In the genomic region with DNA sequence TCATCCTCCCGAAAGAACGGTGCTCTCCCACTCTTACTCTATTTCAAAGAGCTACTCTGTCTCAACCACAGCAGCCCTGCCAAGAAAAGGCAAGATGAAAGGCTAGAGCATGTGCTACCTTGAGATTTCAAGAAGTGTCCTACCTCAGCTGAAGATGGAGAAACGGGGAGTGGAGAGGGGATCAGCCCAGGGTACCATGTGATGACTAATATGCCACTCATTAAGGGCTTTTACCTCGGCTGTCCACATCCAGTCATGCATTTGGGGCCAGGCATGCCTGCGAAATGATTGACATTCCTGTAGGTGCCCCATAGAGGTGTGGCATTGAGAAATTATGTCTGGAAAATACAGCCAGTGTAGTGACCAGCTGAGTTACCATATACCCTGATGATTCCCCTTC, we compare ENCODE assay signal across 17 cellular contexts.
DNase-seq lines count a peak whose midpoint lies in the region; ATAC-seq and TF ChIP-seq lines count a peak whose summit lies in the region.
"Had no signal": no experiment of that assay in that cellular context is flagged by ENCODE, and none has a peak within 500 bp of the region (broad histone marks: within the 10 kb centered on the region; RNA-seq: fewer than 3 reads in every experiment).

No MANE protein-coding gene starts in this region.

- intact Hi-C loops in Right ventricle myocardium superior (cut with DNase I): loop anchor here (5.0 to 10.0 kb wide), 2 partner anchors 109 to 146 kb away; no protein-coding TSS in a partner anchor

- peak; percentile 28 to 83 for ATAC-seq in upper lobe of left lung (ENCODE audit: low FRiP score in 2 of 2)
- no peak for ATAC-seq in HG02588 (IDR thresholded peaks at IDR 0.05; ENCODE audit: unreplicated experiment)
- ATAC-seq in Right ventricle myocardium superior (ENCODE audit: poor library complexity): no peak
- ATAC-seq: HCT116, K562 had no signal

- no peaks in the 10 kb centered on the region for H3K27me3 ChIP-seq in muscle layer of colon (ENCODE audit: control insufficient read depth in 1 of 2, insufficient read depth in 2 of 2, low read length in 2 of 2)
- H3K27me3 ChIP-seq in upper lobe of left lung: no peaks in the 10 kb centered on the region

- DNase-seq in DMS79 treated with DMSO at 0.1 percent for 48 hours (lab: John Stamatoyannopoulos, UW): peak; percentile 11
- no peak for DNase-seq in DMS79 (lab: John Stamatoyannopoulos, UW)
- DNase-seq in epithelial cell of esophagus (ENCODE audit: low read depth): peak; percentile 61
- peak in 1 of 2 donors; percentile 65 for DNase-seq in upper lobe of left lung
- DNase-seq in GM03348 (ENCODE audit: low spot score): no peak
- no peak for DNase-seq in Right ventricle myocardium superior
- DNase-seq: GOT3, NCI-H1105, NCI-H1694 treated with DMSO at 0.1 percent for 48 hours, NCI-H510A treated with DMSO at 0.1 percent for 48 hours, NCI-H774, OCI-M1 had no signal

- H3K9me3 ChIP-seq in muscle layer of colon (ENCODE audit: low read length): no peaks in the 10 kb centered on the region
- no peaks in the 10 kb centered on the region for H3K9me3 ChIP-seq in upper lobe of left lung

- no peak for TF ChIP-seq POLR2A in upper lobe of left lung (IDR thresholded peaks at IDR 0.05)

- H3K36me3 ChIP-seq in muscle layer of colon (ENCODE audit: insufficient read depth, low read length): peaks cover 23% of the 10 kb centered on the region
- H3K36me3 ChIP-seq in upper lobe of left lung: no peaks in the 10 kb centered on the region

- H3K4me1 ChIP-seq in muscle layer of colon (ENCODE audit: insufficient read depth, low read length): peaks cover 97% of the 10 kb centered on the region
- peaks cover 9 to 16% (median 11%) of the 10 kb centered on the region in 4 donors for H3K4me1 ChIP-seq in upper lobe of left lung

- H3K27ac ChIP-seq in muscle layer of colon (ENCODE audit: low read depth, low read length): peak overlapping the region; percentile 86
- no peak overlapping the region for H3K27ac ChIP-seq in upper lobe of left lung
- H3K27ac ChIP-seq: 22Rv1 had no signal

- peak in 1 of 4 donors; percentile 41 for TF ChIP-seq EP300 in upper lobe of left lung (IDR thresholded peaks at IDR 0.05)

- WGBS in upper lobe of left lung, 2 donors: 69 to 76% methylated on average over 5 of the region's 5 CpGs

- H3K9ac ChIP-seq in muscle layer of colon (ENCODE audit: low read length): no peak overlapping the region

- TF ChIP-seq CTCF in epithelial cell of esophagus (IDR thresholded peaks at IDR 0.05; ENCODE audit: insufficient read depth, low read depth, low read length, missing control alignments): no peak
- no peak for TF ChIP-seq CTCF in upper lobe of left lung (IDR thresholded peaks at IDR 0.05)

- H3K4me3 ChIP-seq in epithelial cell of esophagus (ENCODE audit: low read length) (no peak overlapping the region), muscle layer of colon (ENCODE audit: low read depth in 1 of 2, low read length in 2 of 2) (no peak overlapping the region), upper lobe of left lung (no peak overlapping the region)
- H3K4me3 ChIP-seq: K562 had no signal

Comparison
In these comparisons a context has a peak if more than half of its experiments do, and no peak if none do; other contexts are left out.
1. DNase-seq: peak in DMS79 treated with DMSO at 0.1 percent for 48 hours (single experiment) and epithelial cell of esophagus (single experiment); none in DMS79 (single experiment), GM03348 (single experiment) and Right ventricle myocardium superior (single experiment).
2. ATAC-seq: peak in upper lobe of left lung (2 of 2); none in HG02588 (single experiment) and Right ventricle myocardium superior (single experiment).